8 cellular contexts compared by ENCODE assay signal in genomic region chr3:130111865-130112650, GRCh38. TPM values are rescaled to one million over a fixed set of nuclear protein-coding genes. Genes with fewer than 3 reads are reported as not detected.
DNase-seq lines count a peak whose midpoint lies in the region; ATAC-seq and TF ChIP-seq lines count a peak whose summit lies in the region.
"Not testable (repeated sequence)": the region's sequence is repeated elsewhere in the genome, so short reads cannot be mapped to it uniquely, and the experiment has no call there.

No MANE protein-coding gene starts in this region.

- peak; percentile 85 for DNase-seq in AG04450 (ENCODE audit: low read depth, low spot score)
- peak; percentile 99 for DNase-seq in NCI-H82 (lab: John Stamatoyannopoulos, UW)
- peak; percentile 99 for DNase-seq in activated CD4-positive, alpha-beta T cell treated with anti-CD3 and anti-CD28 coated beads, Interleukin-2, amount 50 U/mL, for 1 hour
- peak; percentile 100 for DNase-seq in colonic mucosa
- peak; percentile 98 for DNase-seq in left kidney (ENCODE audit: low read depth, low spot score)
- peak; percentile 100 for DNase-seq in stimulated activated CD4-positive, alpha-beta T cell treated with anti-CD3 and anti-CD28 coated beads, Interleukin-15, amount 100 ng/mL, for 24 hours

- not testable (repeated sequence) for H3K27me3 ChIP-seq in AG04450 (ENCODE audit: control insufficient read depth, insufficient read depth, low read length); colonic mucosa

- H3K27ac ChIP-seq in AG04450 (ENCODE audit: low read depth, low read length) (peak overlapping the region; percentile 12), colonic mucosa (peak overlapping the region; percentile 70)

- CTCF ChIA-PET in AG04450 (lab: Charles Lee): interaction anchor here (0.6 to 0.7 kb wide), 2 partner anchors 169 to 170 kb away, joined by 3 read pairs; no protein-coding TSS in a partner anchor

- POLR2A ChIA-PET in AG04450 (lab: Yijun Ruan, JAX): interaction anchor here (0.6 kb wide), 2 partner anchors 683 to 775 kb away, joined by 3 read pairs; no protein-coding TSS in a partner anchor

- peak overlapping the region; percentile 51 to 55 for H3K9ac ChIP-seq in colonic mucosa (ENCODE audit: low read depth in 2 of 2, low read length in 2 of 2)

- intact Hi-C loops in colonic mucosa (cut with DNase I): not testable (repeated sequence)

- TF ChIP-seq CTCF in AG04450 (IDR thresholded peaks at IDR 0.05; ENCODE audit: low read depth, low read length); colonic mucosa (IDR thresholded peaks at IDR 0.05): not testable (repeated sequence)

- not testable (repeated sequence) for H3K9me3 ChIP-seq in AG04450 (ENCODE audit: control insufficient read depth, insufficient read depth, low read length); colonic mucosa

- peak overlapping the region; percentile 58 for H3K4me3 ChIP-seq in AG04450 (ENCODE audit: low read depth, low read length)
- H3K4me3 ChIP-seq in colonic mucosa: peak overlapping the region; percentile 47

- not testable (repeated sequence) for H3K4me1 ChIP-seq in colonic mucosa

- H3K36me3 ChIP-seq in colonic mucosa: not testable (repeated sequence)

- ATAC-seq in GM19395 (IDR thresholded peaks at IDR 0.05; ENCODE audit: unreplicated experiment) (peak; percentile 69), HG03571 (IDR thresholded peaks at IDR 0.05; ENCODE audit: unreplicated experiment) (peak; percentile 64)

RNA-seq across cellular contexts. Expression of gene ALG1L2, which starts 30.4 kb away (rescaled TPM):
- 0.29 TPM in 1 of 2 replicates, not detected in the other for polyA plus RNA-seq in AG04450 (2011; rRNA removed)
- polyA minus RNA-seq in AG04450 (2011; rRNA and poly(A)+ RNA removed): not detected in 2 replicates
- total RNA-seq in colonic mucosa: 1 to 10 TPM in 1 of 2 donors, not detected in 1; 1.6 TPM

Comparison
In these comparisons a context has a peak if more than half of its experiments do, and no peak if none do; other contexts are left out.
1. Peak in every context shown above with its lines: DNase-seq, ATAC-seq, H3K4me3 ChIP-seq and H3K27ac ChIP-seq.